In genomic region chr5:141649972-141650371, GRCh38 we compare ENCODE assay signal across 12 cellular contexts. TPM values are rescaled to one million over a fixed set of nuclear protein-coding genes. Genes with fewer than 3 reads are reported as not detected.
DNase-seq lines count a peak whose midpoint lies in the region; ATAC-seq and TF ChIP-seq lines count a peak whose summit lies in the region.
"Had no signal": no experiment of that assay in that cellular context is flagged by ENCODE, and none has a peak within 500 bp of the region (broad histone marks: within the 10 kb centered on the region; RNA-seq: fewer than 3 reads in every experiment).

No MANE protein-coding gene starts in this region.

- H3K4me3 ChIP-seq in CD4-positive, CD25-positive, alpha-beta regulatory T cell (ENCODE audit: low read depth, low read length), result peak overlapping the region; percentile 65
- H3K4me3 ChIP-seq in GM23338, result peak overlapping the region; percentile 87
- H3K4me3 ChIP-seq in naive thymus-derived CD4-positive, alpha-beta T cell (ENCODE audit: low read length), result peak overlapping the region; percentile 62
- no peak overlapping the region for H3K4me3 ChIP-seq in right atrium auricular region

- H3K4me1 ChIP-seq in CD4-positive, CD25-positive, alpha-beta regulatory T cell (ENCODE audit: control insufficient read depth, insufficient read depth, low read length, poor library complexity, severe bottlenecking), result peaks cover 31% of the 10 kb centered on the region
- peaks cover 19% of the 10 kb centered on the region for H3K4me1 ChIP-seq in GM23338 (ENCODE audit: insufficient read depth)
- peaks cover 15 to 19% of the 10 kb centered on the region in 2 donors for H3K4me1 ChIP-seq in naive thymus-derived CD4-positive, alpha-beta T cell (ENCODE audit: control insufficient read depth in 2 of 2, insufficient read depth in 2 of 2, low read length in 2 of 2)
- H3K4me1 ChIP-seq in right atrium auricular region, result peaks cover 0 to 16% of the 10 kb centered on the region in 2 donors

- peaks cover 12% of the 10 kb centered on the region for H3F3A ChIP-seq in GM23338 (replicated peaks; ENCODE audit: low read depth)

- H3K27me3 ChIP-seq in CD4-positive, CD25-positive, alpha-beta regulatory T cell (ENCODE audit: control insufficient read depth, insufficient read depth, low read length), result no peaks in the 10 kb centered on the region
- H3K27me3 ChIP-seq in GM23338 (ENCODE audit: insufficient read depth) (no peaks in the 10 kb centered on the region), right atrium auricular region (no peaks in the 10 kb centered on the region)
- H3K27me3 ChIP-seq in naive thymus-derived CD4-positive, alpha-beta T cell (ENCODE audit: control insufficient read depth in 2 of 2, insufficient read depth in 2 of 2, low read length in 2 of 2), result no peaks in the 10 kb centered on the region

- no peaks in the 10 kb centered on the region for H3K9me3 ChIP-seq in CD4-positive, CD25-positive, alpha-beta regulatory T cell (ENCODE audit: control insufficient read depth in 2 of 2, low read length in 2 of 2)
- H3K9me3 ChIP-seq in naive thymus-derived CD4-positive, alpha-beta T cell (ENCODE audit: control insufficient read depth in 2 of 3, low read length in 3 of 3), result no peaks in the 10 kb centered on the region
- H3K9me3 ChIP-seq in right atrium auricular region, result no peaks in the 10 kb centered on the region

- H3K36me3 ChIP-seq in CD4-positive, CD25-positive, alpha-beta regulatory T cell (ENCODE audit: control insufficient read depth, insufficient read depth, low read length), result peaks cover 32% of the 10 kb centered on the region
- H3K36me3 ChIP-seq in GM23338 (ENCODE audit: insufficient read depth), result no peaks in the 10 kb centered on the region; the same call in 1 of the 2 replicates
- H3K36me3 ChIP-seq in naive thymus-derived CD4-positive, alpha-beta T cell (ENCODE audit: control insufficient read depth in 2 of 3, insufficient read depth in 3 of 3, low read length in 3 of 3), result peaks cover 0 to 27% (median 17%) of the 10 kb centered on the region in 3 experiments
- no peaks in the 10 kb centered on the region for H3K36me3 ChIP-seq in right atrium auricular region

- no peaks in the 10 kb centered on the region for H3K79me2 ChIP-seq in GM23338 (replicated peaks; ENCODE audit: insufficient read depth)

- no peaks in the 10 kb centered on the region; the same call in 1 of the 2 replicates for H4K20me1 ChIP-seq in GM23338 (replicated peaks; ENCODE audit: insufficient read depth)

- peaks cover 19 to 64% (median 37%) of the 10 kb centered on the region in 4 donors for H3K4me1 Mint-ChIP-seq in CD4-positive, CD25-positive, alpha-beta regulatory T cell
- peaks cover 29% of the 10 kb centered on the region for H3K4me1 Mint-ChIP-seq in GM23338
- peaks cover 23% of the 10 kb centered on the region for H3K4me1 Mint-ChIP-seq in activated T-helper 17 cell treated with anti-CD3 and anti-CD28 coated beads, Interleukin-2, amount 50 U/mL, for 72 hours
- H3K4me1 Mint-ChIP-seq in naive thymus-derived CD4-positive, alpha-beta T cell, result peaks cover 27 to 51% (median 42%) of the 10 kb centered on the region in 7 donors

- intact Hi-C loops in naive thymus-derived CD4-positive, alpha-beta T cell (cut with micrococcal nuclease), result loop anchor here in 1 of 2 donors (5.0 kb wide), 2 partner anchors 42 to 43 kb away; no protein-coding TSS in a partner anchor

- CTCF ChIA-PET in naive thymus-derived CD4-positive, alpha-beta T cell (lab: Charles Lee), result interaction anchor here (1.0 kb wide), 1 partner anchor 31 kb away, joined by 3 read pairs; the partner anchor contains the start of gene DIAPH1

- no peak overlapping the region for H2AFZ ChIP-seq in GM23338

- POLR2A ChIA-PET in naive thymus-derived CD4-positive, alpha-beta T cell (lab: Charles Lee), result interaction anchor here (1.1 to 1.2 kb wide), 2 partner anchors 13 to 57 kb away, joined by 3 to 6 read pairs; partner anchors contain the start of genes HDAC3 and RELL2

- DNase-seq in CD4-positive, CD25-positive, alpha-beta regulatory T cell, result no peak
- no peak for DNase-seq in GM23338 (ENCODE audit: low spot score)
- DNase-seq in naive thymus-derived CD4-positive, alpha-beta T cell, result no peak
- no peak for DNase-seq in right atrium auricular region (ENCODE audit: low spot score)
- DNase-seq in omental fat pad (ENCODE audit: low spot score), result no peak
- no peak for DNase-seq in SIG-M5 treated with dmso at 0.1 percent for 504 hours (lab: John Stamatoyannopoulos, UW; ENCODE audit: unreplicated experiment)
- DNase-seq in NOMO-1 treated with DMSO at 0.1 percent for 48 hours (lab: John Stamatoyannopoulos, UW; ENCODE audit: unreplicated experiment), result no peak
- DNase-seq: Karpas-422, left cardiac atrium, NCI-H1694 treated with DMSO at 0.1 percent for 48 hours, NCI-H526 had no signal

- peak overlapping the region; percentile 34 to 81 (median 50) for H3K27ac Mint-ChIP-seq in CD4-positive, CD25-positive, alpha-beta regulatory T cell
- no peak overlapping the region for H3K27ac Mint-ChIP-seq in GM23338
- H3K27ac Mint-ChIP-seq in activated T-helper 17 cell treated with anti-CD3 and anti-CD28 coated beads, Interleukin-2, amount 50 U/mL, for 72 hours, result peak overlapping the region; percentile 92
- H3K27ac Mint-ChIP-seq in naive thymus-derived CD4-positive, alpha-beta T cell, result peak overlapping the region; percentile 56 to 95 (median 86)

- H3K9me3 Mint-ChIP-seq in CD4-positive, CD25-positive, alpha-beta regulatory T cell, result no peaks in the 10 kb centered on the region
- H3K9me3 Mint-ChIP-seq in GM23338, result no peaks in the 10 kb centered on the region
- H3K9me3 Mint-ChIP-seq in activated T-helper 17 cell treated with anti-CD3 and anti-CD28 coated beads, Interleukin-2, amount 50 U/mL, for 72 hours, result no peaks in the 10 kb centered on the region
- H3K9me3 Mint-ChIP-seq in naive thymus-derived CD4-positive, alpha-beta T cell, result peaks cover 0 to 2% (median 0%) of the 10 kb centered on the region in 11 donors

- peaks cover 17% of the 10 kb centered on the region for H3K36me3 Mint-ChIP-seq in CD4-positive, CD25-positive, alpha-beta regulatory T cell
- peaks cover 40% of the 10 kb centered on the region for H3K36me3 Mint-ChIP-seq in GM23338 (ENCODE audit: low read depth)
- H3K36me3 Mint-ChIP-seq in activated T-helper 17 cell treated with anti-CD3 and anti-CD28 coated beads, Interleukin-2, amount 50 U/mL, for 72 hours (ENCODE audit: low read depth), result peaks cover 30% of the 10 kb centered on the region
- peaks cover 0 to 12% (median 4%) of the 10 kb centered on the region in 5 donors for H3K36me3 Mint-ChIP-seq in naive thymus-derived CD4-positive, alpha-beta T cell

- peak overlapping the region; percentile 83 to 97 (median 94) for H3K4me3 Mint-ChIP-seq in CD4-positive, CD25-positive, alpha-beta regulatory T cell
- H3K4me3 Mint-ChIP-seq in GM23338, result peak overlapping the region; percentile 96; the same call in 2 of the 3 replicates
- H3K4me3 Mint-ChIP-seq in activated T-helper 17 cell treated with anti-CD3 and anti-CD28 coated beads, Interleukin-2, amount 50 U/mL, for 72 hours, result peak overlapping the region; percentile 83
- H3K4me3 Mint-ChIP-seq in naive thymus-derived CD4-positive, alpha-beta T cell, result peak overlapping the region; percentile 52 to 97 (median 78)

- TF ChIP-seq CTCF in GM23338 (conservative IDR thresholded peaks at IDR 0.05; ENCODE audit: low read depth in 2 of 2) (no peak), right atrium auricular region (IDR thresholded peaks at IDR 0.05) (no peak), omental fat pad (IDR thresholded peaks at IDR 0.05) (no peak)

- no peak for ATAC-seq in CD4-positive, CD25-positive, alpha-beta regulatory T cell (ENCODE audit: low read depth in 2 of 2)
- ATAC-seq in GM23338, result no peak
- no peak for ATAC-seq in activated T-helper 17 cell treated with anti-CD3 and anti-CD28 coated beads, Interleukin-2, amount 50 U/mL, for 72 hours (replicated peaks)
- no peak for ATAC-seq in naive thymus-derived CD4-positive, alpha-beta T cell
- ATAC-seq in omental fat pad (ENCODE audit: low FRiP score), result no peak

- H3K27ac ChIP-seq in CD4-positive, CD25-positive, alpha-beta regulatory T cell (ENCODE audit: insufficient read depth, low read length, poor library complexity, severe bottlenecking), result peak overlapping the region; percentile 79
- H3K27ac ChIP-seq in GM23338 (ENCODE audit: low read depth), result no peak overlapping the region
- H3K27ac ChIP-seq in naive thymus-derived CD4-positive, alpha-beta T cell (ENCODE audit: low read depth, low read length), result peak overlapping the region; percentile 75
- no peak overlapping the region for H3K27ac ChIP-seq in right atrium auricular region

- H3K9me2 ChIP-seq in GM23338 (ENCODE audit: insufficient read depth), result no peaks in the 10 kb centered on the region

- H3K4me2 ChIP-seq in GM23338, result peak overlapping the region; percentile 84

- H3K27me3 Mint-ChIP-seq in CD4-positive, CD25-positive, alpha-beta regulatory T cell, result no peaks in the 10 kb centered on the region
- H3K27me3 Mint-ChIP-seq in GM23338 (ENCODE audit: insufficient read depth, low read depth, poor library complexity), result peaks cover 14% of the 10 kb centered on the region
- no peaks in the 10 kb centered on the region for H3K27me3 Mint-ChIP-seq in activated T-helper 17 cell treated with anti-CD3 and anti-CD28 coated beads, Interleukin-2, amount 50 U/mL, for 72 hours
- H3K27me3 Mint-ChIP-seq in naive thymus-derived CD4-positive, alpha-beta T cell, result no peaks in the 10 kb centered on the region

RNA-seq across cellular contexts. Expression of gene FCHSD1, which starts 1.2 kb away (rescaled TPM):
- total RNA-seq in CD4-positive, CD25-positive, alpha-beta regulatory T cell, result 115 TPM
- polyA plus RNA-seq in CD4-positive, CD25-positive, alpha-beta regulatory T cell, result 10 to 100 TPM in 1 of 4 donors, 1 to 10 TPM in 3; 7.7 to 16.0 (median 8.2) TPM
- 28.7 and 46.6 TPM in 2 replicates for total RNA-seq in GM23338 (2014; rRNA removed; shearing (Covaris generic))
- polyA plus RNA-seq in GM23338 (2016; fragmentation: Nextera tagmentation; extraction: Ambion mirVana), result 17.9 and 24.7 TPM in 2 replicates
- 100 to 1,000 TPM in 1 of 2 donors, 10 to 100 TPM in 1; 38.7 to 113 TPM for total RNA-seq in activated T-helper 17 cell treated with anti-CD3 and anti-CD28 coated beads, Interleukin-2, amount 50 U/mL, for 72 hours
- total RNA-seq in naive thymus-derived CD4-positive, alpha-beta T cell, result 10 to 100 TPM; 69.6 to 96.1 (median 92.3) TPM
- polyA plus RNA-seq in naive thymus-derived CD4-positive, alpha-beta T cell, result 1 to 10 TPM; 4.9 to 7.7 TPM
- total RNA-seq in right atrium auricular region, result 1 to 10 TPM; 5.1 to 6.4 TPM
- 10 to 100 TPM; 11.2 to 19.7 (median 15.5) TPM for total RNA-seq in omental fat pad

RNA-seq across cellular contexts. Expression of gene RELL2, which starts 13.2 kb away (rescaled TPM):
- total RNA-seq in CD4-positive, CD25-positive, alpha-beta regulatory T cell, result 20.5 TPM
- 1 to 10 TPM; 2.4 to 5.5 (median 3.5) TPM for polyA plus RNA-seq in CD4-positive, CD25-positive, alpha-beta regulatory T cell
- total RNA-seq in GM23338 (2014; rRNA removed; shearing (Covaris generic)), result 30.6 and 34.6 TPM in 2 replicates
- polyA plus RNA-seq in GM23338 (2016; fragmentation: Nextera tagmentation; extraction: Ambion mirVana), result 18.6 and 20.4 TPM in 2 replicates
- 10 to 100 TPM; 16.5 to 29.9 TPM for total RNA-seq in activated T-helper 17 cell treated with anti-CD3 and anti-CD28 coated beads, Interleukin-2, amount 50 U/mL, for 72 hours
- total RNA-seq in naive thymus-derived CD4-positive, alpha-beta T cell, result 10 to 100 TPM; 14.3 to 21.7 (median 17.5) TPM
- polyA plus RNA-seq in naive thymus-derived CD4-positive, alpha-beta T cell, result 1 to 10 TPM; 1.8 to 3.4 TPM
- 1 to 10 TPM in 1 of 2 donors, under 1 TPM in 1; 0.41 to 1.3 TPM for total RNA-seq in right atrium auricular region
- total RNA-seq in omental fat pad, result 1 to 10 TPM; 1.0 to 4.3 (median 2.9) TPM

RNA-seq across cellular contexts. Expression of gene HDAC3, which starts 13.3 kb away (rescaled TPM):
- total RNA-seq in CD4-positive, CD25-positive, alpha-beta regulatory T cell, result 83.9 TPM
- polyA plus RNA-seq in CD4-positive, CD25-positive, alpha-beta regulatory T cell, result 100 to 1,000 TPM in 1 of 4 donors, 10 to 100 TPM in 3; 94.0 to 102 (median 96.1) TPM
- 74.6 and 90.0 TPM in 2 replicates for total RNA-seq in GM23338 (2014; rRNA removed; shearing (Covaris generic))
- polyA plus RNA-seq in GM23338 (2016; fragmentation: Nextera tagmentation; extraction: Ambion mirVana), result 59.2 and 59.3 TPM in 2 replicates
- total RNA-seq in activated T-helper 17 cell treated with anti-CD3 and anti-CD28 coated beads, Interleukin-2, amount 50 U/mL, for 72 hours, result 100 to 1,000 TPM; 123 to 174 TPM
- total RNA-seq in naive thymus-derived CD4-positive, alpha-beta T cell, result 10 to 100 TPM; 70.0 to 92.8 (median 79.0) TPM
- polyA plus RNA-seq in naive thymus-derived CD4-positive, alpha-beta T cell, result 100 to 1,000 TPM; 100 to 102 TPM
- 10 to 100 TPM; 21.0 to 22.2 TPM for total RNA-seq in right atrium auricular region
- total RNA-seq in omental fat pad, result 10 to 100 TPM; 31.5 to 50.6 (median 38.5) TPM

RNA-seq across cellular contexts. Expression of gene DIAPH1, which starts 31.2 kb away (rescaled TPM):
- total RNA-seq in CD4-positive, CD25-positive, alpha-beta regulatory T cell, result 287 TPM
- polyA plus RNA-seq in CD4-positive, CD25-positive, alpha-beta regulatory T cell, result 100 to 1,000 TPM in 1 of 4 donors, 10 to 100 TPM in 3; 86.1 to 105 (median 90.7) TPM
- 97.0 and 104 TPM in 2 replicates for total RNA-seq in GM23338 (2014; rRNA removed; shearing (Covaris generic))
- 42.9 and 43.5 TPM in 2 replicates for polyA plus RNA-seq in GM23338 (2016; fragmentation: Nextera tagmentation; extraction: Ambion mirVana)
- total RNA-seq in activated T-helper 17 cell treated with anti-CD3 and anti-CD28 coated beads, Interleukin-2, amount 50 U/mL, for 72 hours, result 100 to 1,000 TPM; 186 to 268 TPM
- 100 to 1,000 TPM; 163 to 278 (median 173) TPM for total RNA-seq in naive thymus-derived CD4-positive, alpha-beta T cell
- polyA plus RNA-seq in naive thymus-derived CD4-positive, alpha-beta T cell, result 100 to 1,000 TPM in 1 of 2 donors, 10 to 100 TPM in 1; 89.7 to 105 TPM
- total RNA-seq in right atrium auricular region (10 to 100 TPM; 18.7 to 82.7 TPM), omental fat pad (10 to 100 TPM; 35.5 to 93.2 (median 47.9) TPM)

RNA-seq across cellular contexts. Expression of gene ARAP3, which starts 32.1 kb away (rescaled TPM):
- 6.1 TPM for total RNA-seq in CD4-positive, CD25-positive, alpha-beta regulatory T cell
- 1 to 10 TPM in 1 of 4 donors, under 1 TPM in 2, not detected in 1; 0.25 to 1.3 (median 0.30) TPM for polyA plus RNA-seq in CD4-positive, CD25-positive, alpha-beta regulatory T cell
- total RNA-seq in GM23338 (2014; rRNA removed; shearing (Covaris generic)), result 32.8 and 33.2 TPM in 2 replicates
- 18.4 and 21.5 TPM in 2 replicates for polyA plus RNA-seq in GM23338 (2016; fragmentation: Nextera tagmentation; extraction: Ambion mirVana)
- total RNA-seq in activated T-helper 17 cell treated with anti-CD3 and anti-CD28 coated beads, Interleukin-2, amount 50 U/mL, for 72 hours, result 10 to 100 TPM in 1 of 2 donors, 1 to 10 TPM in 1; 7.1 to 19.6 TPM
- total RNA-seq in naive thymus-derived CD4-positive, alpha-beta T cell, result 10 to 100 TPM in 2 of 5 experiments, 1 to 10 TPM in 3; 1.0 to 15.3 (median 9.8) TPM
- not detected for polyA plus RNA-seq in naive thymus-derived CD4-positive, alpha-beta T cell
- total RNA-seq in right atrium auricular region, result 10 to 100 TPM in 1 of 2 donors, 1 to 10 TPM in 1; 5.6 to 12.5 TPM
- 10 to 100 TPM in 1 of 4 donors, 1 to 10 TPM in 3; 2.6 to 36.1 (median 9.1) TPM for total RNA-seq in omental fat pad

Comparison
In these comparisons a context has a peak if more than half of its experiments do, and no peak if none do; other contexts are left out.
1. H3K27ac ChIP-seq: peak in CD4-positive, CD25-positive, alpha-beta regulatory T cell (single experiment) and naive thymus-derived CD4-positive, alpha-beta T cell (single experiment); none in GM23338 (single experiment) and right atrium auricular region (0 of 2).
2. H3K4me3 ChIP-seq: peak in CD4-positive, CD25-positive, alpha-beta regulatory T cell (single experiment), GM23338 (single experiment) and naive thymus-derived CD4-positive, alpha-beta T cell (single experiment); none in right atrium auricular region (0 of 2).
3. Peak in every context shown above with its lines, with median percentiles within 50 percentile points of each other: H3K4me3 Mint-ChIP-seq.